9 cellular contexts compared by ENCODE assay signal in genomic region chr1:6750490-6750889, GRCh38.
"Had no signal": no experiment of that assay in that cellular context is flagged by ENCODE, and none has a peak within 500 bp of the region (broad histone marks: within the 10 kb centered on the region; RNA-seq: fewer than 3 reads in every experiment).

No MANE protein-coding gene starts in this region.

- H3K9me3 ChIP-seq: HAP-1 had no signal

- DNase-seq: GM23248, GOT3, H7, HFFc6 had no signal

- H3K27ac ChIP-seq: GM23248, HL-60 had no signal

- H3K36me3 ChIP-seq: HAP-1 had no signal

- H3K36me3 Mint-ChIP-seq: IgD-negative memory B cell had no signal

- H3K4me3 Mint-ChIP-seq: HFFc6, IgD-negative memory B cell had no signal

- ATAC-seq: HCT116, HepG2 had no signal

- H3K4me3 ChIP-seq: GM23248, HAP-1 had no signal

- H3K27ac Mint-ChIP-seq: HFFc6, IgD-negative memory B cell had no signal
